13 cellular contexts compared by ENCODE assay signal in the genomic region with DNA sequence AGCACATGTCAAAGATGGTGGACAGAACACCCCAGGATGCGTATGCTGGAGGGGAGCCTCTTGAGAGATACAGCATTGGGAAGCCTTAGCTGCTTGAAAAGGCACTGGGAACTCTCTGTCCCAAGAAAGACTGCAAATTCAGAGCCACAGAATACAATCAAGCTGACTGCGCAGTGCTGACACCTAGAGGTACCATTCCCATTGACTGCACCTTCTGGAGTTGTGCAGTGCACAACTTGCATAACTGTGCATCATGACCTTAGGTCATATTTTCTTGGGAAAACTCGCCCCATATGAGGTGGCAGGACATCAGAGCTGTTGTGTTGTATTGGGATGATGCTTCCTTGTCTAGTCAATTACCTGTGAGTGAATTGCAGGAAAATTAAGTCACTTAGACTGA.
DNase-seq lines count a peak whose midpoint lies in the region; ATAC-seq and TF ChIP-seq lines count a peak whose summit lies in the region.
"Had no signal": no experiment of that assay in that cellular context is flagged by ENCODE, and none has a peak within 500 bp of the region (broad histone marks: within the 10 kb centered on the region; RNA-seq: fewer than 3 reads in every experiment).

No MANE protein-coding gene starts in this region.

- peak; percentile 6; the same call in 1 of the 2 replicates for TF ChIP-seq CTCF in BJ (IDR thresholded peaks at IDR 0.05; ENCODE audit: insufficient read depth, low read depth, low read length)
- no peak for TF ChIP-seq CTCF in psoas muscle (IDR thresholded peaks at IDR 0.05)
- no peak for TF ChIP-seq CTCF in testis (IDR thresholded peaks at IDR 0.05)

- H3K4me3 ChIP-seq in BJ (ENCODE audit: low read depth, low read length) (no peak overlapping the region), psoas muscle (no peak overlapping the region), testis (no peak overlapping the region)

- intact Hi-C loops in psoas muscle (cut with DNase I): no loop called here
- intact Hi-C loops in testis (cut with DNase I; ENCODE audit: low total_unique reads): no loop called here

- H3K4me1 ChIP-seq in psoas muscle (no peaks in the 10 kb centered on the region), testis (no peaks in the 10 kb centered on the region)

- DNase-seq in BJ (ENCODE audit: low read depth) (no peak), H4 (ENCODE audit: low spot score) (peak; percentile 31), SK-MEL-5 (ENCODE audit: low read depth, low spot score) (peak; percentile 30), iPS DF 19.7 (ENCODE audit: low read depth, low spot score) (peak; percentile 7), GM03348 (ENCODE audit: low spot score) (no peak), cerebellar cortex (ENCODE audit: low spot score) (no peak), psoas muscle (no peak), testis (no peak)
- DNase-seq: CD8-positive, alpha-beta memory T cell; HCEC 1CT; immature natural killer cell; NCI-H2081 treated with DMSO at 0.1 percent for 48 hours; stimulated activated CD4-positive, alpha-beta T cell treated with anti-CD3 and anti-CD28 coated beads, Interleukin-4, amount 100 ng/mL, for 1 hour had no signal

- CTCF ChIA-PET in BJ (lab: Yijun Ruan, JAX): no interaction called here

- H3K9me3 ChIP-seq in psoas muscle: no peaks in the 10 kb centered on the region
- H3K9me3 ChIP-seq in testis: no peaks in the 10 kb centered on the region

- H3K36me3 ChIP-seq in BJ (ENCODE audit: control insufficient read depth, insufficient read depth, low read length) (no peaks in the 10 kb centered on the region), psoas muscle (ENCODE audit: insufficient read depth in 1 of 2, low read depth in 1 of 2) (no peaks in the 10 kb centered on the region), testis (ENCODE audit: low read depth, missing control alignments) (no peaks in the 10 kb centered on the region)

- WGBS in psoas muscle, 3 donors: 72 to 80% (median 73%) methylated on average over 3 of the region's 3 CpGs
- 93 to 96% methylated on average over 3 of the region's 3 CpGs for whole genome bisulfite sequencing in testis, 2 donors

- H3K27ac ChIP-seq in psoas muscle: no peak overlapping the region
- no peak overlapping the region for H3K27ac ChIP-seq in testis

- no peak for TF ChIP-seq POLR2A in testis (IDR thresholded peaks at IDR 0.05)

- POLR2A ChIA-PET in BJ (lab: Charles Lee): no interaction called here

- no peak for ATAC-seq in psoas muscle

- in situ Hi-C loops in SK-MEL-5 (cut with HindIII; ENCODE audit: low pct_unique_long_range_greater_than_20kb, low sequenced_read_pairs): no loop called here

- H3K27me3 ChIP-seq in BJ (ENCODE audit: control insufficient read depth, insufficient read depth, low read length): no peaks in the 10 kb centered on the region
- peaks cover 0 to 3% (median 0%) of the 10 kb centered on the region in 3 donors for H3K27me3 ChIP-seq in psoas muscle (ENCODE audit: insufficient read depth in 3 of 3, low read length in 2 of 3)
- no peaks in the 10 kb centered on the region for H3K27me3 ChIP-seq in testis

Comparison
In these comparisons a context has a peak if more than half of its experiments do, and no peak if none do; other contexts are left out.
1. DNase-seq: peak in H4 (single experiment), SK-MEL-5 (single experiment) and iPS DF 19.7 (single experiment); none in BJ (single experiment), GM03348 (single experiment), cerebellar cortex (single experiment), psoas muscle (0 of 2) and testis (single experiment).